Comparison of ENCODE assay signal across 8 cellular contexts in genomic region chr6:87155272-87155919, GRCh38. TPM values are rescaled to one million over a fixed set of nuclear protein-coding genes. Genes with fewer than 3 reads are reported as not detected.
DNase-seq lines count a peak whose midpoint lies in the region; TF ChIP-seq lines count a peak whose summit lies in the region.

TSS of gene ZNF292 (plus strand) at chr6:87155565. CDS start at chr6:87155592, 27 bp downstream.

- peaks cover 3% of the 10 kb centered on the region for H3K9me3 Mint-ChIP-seq in neural progenitor cell

- H3K27me3 ChIP-seq in HAP-1 (ENCODE audit: low read depth) (no peaks in the 10 kb centered on the region), MM.1S (replicated peaks; ENCODE audit: insufficient read depth, low read length) (no peaks in the 10 kb centered on the region), neural progenitor cell (peaks cover 9% of the 10 kb centered on the region)

- H2AFZ ChIP-seq in MM.1S (ENCODE audit: low read length) (peak within 1 kb of the TSS; percentile 91), neural progenitor cell (replicated peaks) (peak within 1 kb of the TSS; percentile 29)

- H3K36me3 Mint-ChIP-seq in neural progenitor cell = peaks cover 16% of the 10 kb centered on the region

- H3K4me3 ChIP-seq in HAP-1 = peak within 1 kb of the TSS; percentile 86
- H3K4me3 ChIP-seq in MM.1S (ENCODE audit: low read length) = peak within 1 kb of the TSS; percentile 96
- H3K4me3 ChIP-seq in foreskin fibroblast (ENCODE audit: low read depth in 1 of 2, low read length in 2 of 2) = peak within 1 kb of the TSS; percentile 81 to 93
- peak within 1 kb of the TSS; percentile 80 for H3K4me3 ChIP-seq in neural progenitor cell

- peaks cover 26% of the 10 kb centered on the region for H4K20me1 ChIP-seq in MM.1S (ENCODE audit: insufficient read depth, low read length)
- peaks cover 40% of the 10 kb centered on the region for H4K20me1 ChIP-seq in neural progenitor cell (ENCODE audit: low read depth)

- H3K9ac ChIP-seq in ES-I3 (ENCODE audit: low read depth, low read length) (peak within 1 kb of the TSS; percentile 91), MM.1S (ENCODE audit: low read length) (peak within 1 kb of the TSS; percentile 78), neural progenitor cell (peak within 1 kb of the TSS; percentile 89)

- H3K36me3 ChIP-seq in ES-I3 (ENCODE audit: insufficient read depth, low read length) (no peaks in the 10 kb centered on the region), HAP-1 (replicated peaks) (no peaks in the 10 kb centered on the region), MM.1S (replicated peaks; ENCODE audit: insufficient read depth, low read length) (no peaks in the 10 kb centered on the region; the same call in 1 of the 2 replicates), neural progenitor cell (peaks cover 11% of the 10 kb centered on the region)

- H3K9me2 ChIP-seq in MM.1S (replicated peaks; ENCODE audit: insufficient read depth, low read length) = no peaks in the 10 kb centered on the region

- no peaks in the 10 kb centered on the region for H3K4me1 ChIP-seq in ES-I3 (ENCODE audit: insufficient read depth, low read length)
- peaks cover 6% of the 10 kb centered on the region; the same call in 1 of the 2 replicates for H3K4me1 ChIP-seq in HAP-1
- peaks cover 11% of the 10 kb centered on the region for H3K4me1 ChIP-seq in MM.1S (ENCODE audit: low read length)
- H3K4me1 ChIP-seq in neural progenitor cell = peaks cover 42% of the 10 kb centered on the region

- H3K27me3 Mint-ChIP-seq in neural progenitor cell (ENCODE audit: insufficient read depth, low read depth) = peaks cover 8% of the 10 kb centered on the region

- in situ Hi-C loops in HAP-1 (cut with MboI; ENCODE audit: low sequenced_read_pairs) = no loop called here

- peak; percentile 97 to 99 for DNase-seq in HAP-1 (ENCODE audit: low spot score in 2 of 2)
- peak; percentile 98 for DNase-seq in MM.1S
- peak; percentile 96 for DNase-seq in SIG-M5 treated with dmso at 0.1 percent for 504 hours (lab: John Stamatoyannopoulos, UW; ENCODE audit: unreplicated experiment)
- DNase-seq in activated gamma-delta T cell treated with Interleukin-2 at 50 U/mL for 16 hours = peak; percentile 92
- DNase-seq in foreskin fibroblast = peak; percentile 99
- DNase-seq in neural progenitor cell (ENCODE audit: low spot score) = peak; percentile 96
- peak; percentile 94 for DNase-seq in stromal cell of bone marrow (ENCODE audit: low read depth)

- H3K9me3 ChIP-seq in ES-I3 (ENCODE audit: control insufficient read depth, insufficient read depth, low read length) = no peaks in the 10 kb centered on the region
- H3K9me3 ChIP-seq in HAP-1 = no peaks in the 10 kb centered on the region
- H3K9me3 ChIP-seq in MM.1S (replicated peaks; ENCODE audit: insufficient read depth, low read length) = no peaks in the 10 kb centered on the region
- H3K9me3 ChIP-seq in neural progenitor cell (ENCODE audit: low read depth) = no peaks in the 10 kb centered on the region

- H3K27ac ChIP-seq in MM.1S (ENCODE audit: low read length) = peak within 1 kb of the TSS; percentile 90
- H3K27ac ChIP-seq in neural progenitor cell = peak within 1 kb of the TSS; percentile 98

- peaks cover 40% of the 10 kb centered on the region for H3K4me1 Mint-ChIP-seq in neural progenitor cell

- no peak for TF ChIP-seq CTCF in MM.1S (IDR thresholded peaks at IDR 0.05; ENCODE audit: low read length)
- TF ChIP-seq CTCF in foreskin fibroblast (IDR thresholded peaks at IDR 0.05; ENCODE audit: low read depth, low read length) = no peak
- TF ChIP-seq CTCF in neural progenitor cell (IDR thresholded peaks at IDR 0.05) = peak; percentile 22

- peaks cover 18% of the 10 kb centered on the region for H3F3A ChIP-seq in MM.1S (ENCODE audit: insufficient read depth, low read length)
- H3F3A ChIP-seq in neural progenitor cell (ENCODE audit: low read depth) = peaks cover 48% of the 10 kb centered on the region

- peaks cover 49% of the 10 kb centered on the region for H3K79me2 ChIP-seq in MM.1S (ENCODE audit: low read length)
- H3K79me2 ChIP-seq in neural progenitor cell (ENCODE audit: low read depth) = peaks cover 73% of the 10 kb centered on the region

- H3K4me3 Mint-ChIP-seq in neural progenitor cell = peak within 1 kb of the TSS; percentile 97

- H3K4me2 ChIP-seq in MM.1S (ENCODE audit: low read depth, low read length) = peak within 1 kb of the TSS; percentile 91
- peak within 1 kb of the TSS; percentile 85 for H3K4me2 ChIP-seq in neural progenitor cell

- H3K27ac Mint-ChIP-seq in neural progenitor cell = peak within 1 kb of the TSS; percentile 96

RNA-seq across cellular contexts. Expression of gene ZNF292, which starts in this region (rescaled TPM):
- 44.1 and 66.8 TPM in 2 replicates for total RNA-seq in neural progenitor cell (ENCODE audit: low replicate concordance)

Comparison
In these comparisons a context has a peak if more than half of its experiments do, and no peak if none do; other contexts are left out.
1. Peak in every context shown above with its lines: DNase-seq, H3K4me3 ChIP-seq and H3K27ac ChIP-seq.